In the genomic region with DNA sequence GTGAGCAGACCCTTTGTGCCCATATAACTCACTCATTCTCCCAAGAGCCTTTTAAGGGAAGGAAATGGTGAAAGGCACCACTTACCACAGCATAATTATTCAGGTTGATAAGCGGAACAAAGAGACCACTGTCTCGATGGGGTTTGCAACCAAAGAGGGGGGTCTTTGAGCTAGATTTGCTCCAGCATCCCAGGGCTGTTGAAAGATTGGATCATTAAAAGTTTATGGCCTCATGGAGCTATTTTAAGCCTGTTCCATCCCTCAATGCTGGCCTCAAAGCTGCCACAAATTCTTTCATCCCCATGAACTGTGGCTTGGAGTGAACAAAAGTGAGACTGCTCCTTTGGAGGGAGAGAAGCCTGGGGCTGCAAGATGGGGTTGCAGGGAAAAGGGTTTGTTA, we compare ENCODE assay signal across 19 cellular contexts.
"Had no signal": no experiment of that assay in that cellular context is flagged by ENCODE, and none has a peak within 500 bp of the region (broad histone marks: within the 10 kb centered on the region; RNA-seq: fewer than 3 reads in every experiment).

No MANE protein-coding gene starts in this region.

- H3K36me3 Mint-ChIP-seq: activated naive CD8-positive, alpha-beta T cell treated with anti-CD3 and anti-CD28 coated beads, Interleukin-2, amount 10 ng/mL, durations not matched to agents 7 days and 5 days; natural killer cell; stimulated activated effector memory CD8-positive, alpha-beta T cell treated with anti-CD3 and anti-CD28 coated beads, Interleukin-12 subunit alpha, Interleukin-12 subunit beta, amount 100 ng/mL, for 72 hours; T-cell had no signal

- DNase-seq: activated CD4-positive, CD25-positive, alpha-beta regulatory T cell treated with anti-CD3 and anti-CD28 coated beads, Interleukin-2, amount 50 U/mL, for 72 hours; activated naive CD4-positive, alpha-beta T cell; activated naive CD8-positive, alpha-beta T cell treated with anti-CD3 and anti-CD28 coated beads, Interleukin-2, amount 10 ng/mL, durations not matched to agents 7 days and 5 days; dorsolateral prefrontal cortex; erythroblast; hippocampal formation; kidney; left lung; mammary epithelial cell; mucosa of descending colon; natural killer cell; sigmoid colon; stimulated activated CD4-positive, alpha-beta T cell treated with anti-CD3 and anti-CD28 coated beads, Interleukin-1b, Interleukin-23, amount 100 ng/mL, for 48 hours; T-cell; T-helper 9 cell; thyroid gland; uterus had no signal

- H3K4me1 Mint-ChIP-seq: natural killer cell; stimulated activated effector memory CD8-positive, alpha-beta T cell treated with anti-CD3 and anti-CD28 coated beads, Interleukin-12 subunit alpha, Interleukin-12 subunit beta, amount 100 ng/mL, for 72 hours had no signal

- H3K9me3 ChIP-seq: left lung, mucosa of descending colon, sigmoid colon, thyroid gland, uterus had no signal

- H3K27ac Mint-ChIP-seq: activated naive CD8-positive, alpha-beta T cell treated with anti-CD3 and anti-CD28 coated beads, Interleukin-2, amount 10 ng/mL, durations not matched to agents 7 days and 5 days; natural killer cell; stimulated activated effector memory CD8-positive, alpha-beta T cell treated with anti-CD3 and anti-CD28 coated beads, Interleukin-12 subunit alpha, Interleukin-12 subunit beta, amount 100 ng/mL, for 72 hours; T-cell had no signal

- H3K4me3 ChIP-seq: cardiac muscle cell, dorsolateral prefrontal cortex, left lung, mucosa of descending colon, sigmoid colon, thyroid gland, uterus had no signal

- H3K4me3 Mint-ChIP-seq: activated naive CD8-positive, alpha-beta T cell treated with anti-CD3 and anti-CD28 coated beads, Interleukin-2, amount 10 ng/mL, durations not matched to agents 7 days and 5 days; natural killer cell; stimulated activated effector memory CD8-positive, alpha-beta T cell treated with anti-CD3 and anti-CD28 coated beads, Interleukin-12 subunit alpha, Interleukin-12 subunit beta, amount 100 ng/mL, for 72 hours; T-cell had no signal

- ATAC-seq: left lung; mucosa of descending colon; natural killer cell; stimulated activated effector memory CD8-positive, alpha-beta T cell treated with anti-CD3 and anti-CD28 coated beads, Interleukin-12 subunit alpha, Interleukin-12 subunit beta, amount 100 ng/mL, for 72 hours; T-cell had no signal

- H3K27me3 Mint-ChIP-seq: activated naive CD8-positive, alpha-beta T cell treated with anti-CD3 and anti-CD28 coated beads, Interleukin-2, amount 10 ng/mL, durations not matched to agents 7 days and 5 days had no signal

- H3K4me1 ChIP-seq: left lung, sigmoid colon, thyroid gland, uterus had no signal

- H3K27ac ChIP-seq: cardiac muscle cell, dorsolateral prefrontal cortex, left lung, sigmoid colon, thyroid gland, uterus had no signal

- H3K9me3 Mint-ChIP-seq: activated naive CD8-positive, alpha-beta T cell treated with anti-CD3 and anti-CD28 coated beads, Interleukin-2, amount 10 ng/mL, durations not matched to agents 7 days and 5 days; T-cell had no signal

- H3K27me3 ChIP-seq: cardiac muscle cell, left lung, sigmoid colon, thyroid gland, uterus had no signal

- H3K36me3 ChIP-seq: cardiac muscle cell, left lung, sigmoid colon, thyroid gland, uterus had no signal
